9 cellular contexts compared by ENCODE assay signal in genomic region chr12:110100315-110100970, GRCh38. TPM values are rescaled to one million over a fixed set of nuclear protein-coding genes. Genes with fewer than 3 reads are reported as not detected.
DNase-seq lines count a peak whose midpoint lies in the region; ATAC-seq and TF ChIP-seq lines count a peak whose summit lies in the region.
"Had no signal": no experiment of that assay in that cellular context is flagged by ENCODE, and none has a peak within 500 bp of the region (broad histone marks: within the 10 kb centered on the region; RNA-seq: fewer than 3 reads in every experiment).

No MANE protein-coding gene starts in this region.

- no peak overlapping the region for H3K56ac ChIP-seq in mesendoderm (ENCODE audit: low read length)

- no peak overlapping the region for H3K27ac ChIP-seq in CD8-positive, alpha-beta T cell (ENCODE audit: low read depth, low read length)
- H3K27ac ChIP-seq in mesendoderm (ENCODE audit: low read depth, low read length): no peak overlapping the region

- no peaks in the 10 kb centered on the region for H3K36me3 ChIP-seq in CD8-positive, alpha-beta T cell (ENCODE audit: insufficient read depth, low read length)
- H3K36me3 ChIP-seq in mesendoderm (ENCODE audit: control insufficient read depth, insufficient read depth, low read length): no peaks in the 10 kb centered on the region

- H2BK5ac ChIP-seq in mesendoderm (ENCODE audit: low read length): no peak overlapping the region

- peaks cover 4% of the 10 kb centered on the region for H3K4me1 ChIP-seq in CD8-positive, alpha-beta T cell (ENCODE audit: insufficient read depth, low read length)
- H3K4me1 ChIP-seq in mesendoderm (ENCODE audit: control insufficient read depth, low read depth, low read length): no peaks in the 10 kb centered on the region

- H3K18ac ChIP-seq in mesendoderm (ENCODE audit: low read length): no peak overlapping the region

- H4K5ac ChIP-seq in mesendoderm (ENCODE audit: low read length): no peak overlapping the region

- no peaks in the 10 kb centered on the region for H3K36me3 Mint-ChIP-seq in CD8-positive, alpha-beta T cell
- H3K36me3 Mint-ChIP-seq: activated naive CD8-positive, alpha-beta T cell had no signal

- H3K79me2 ChIP-seq in mesendoderm (ENCODE audit: control insufficient read depth, insufficient read depth, low read length): no peaks in the 10 kb centered on the region

- peak; percentile 15 to 73 (median 49) for DNase-seq in CD8-positive, alpha-beta T cell
- DNase-seq in NCI-H82 treated with DMSO at 0.1 percent for 48 hours (lab: John Stamatoyannopoulos, UW; ENCODE audit: unreplicated experiment) (peak; percentile 74), mesendoderm (peak; percentile 83)
- DNase-seq in activated CD4-positive, alpha-beta T cell treated with anti-CD3 and anti-CD28 coated beads, Interleukin-2, amount 50 U/mL, for 48 hours: peak; percentile 59 to 71
- DNase-seq in effector CD8-positive, alpha-beta T cell (lab: John Stamatoyannopoulos, UW): peak; percentile 41
- DNase-seq in stimulated activated CD8-positive, alpha-beta memory T cell treated with anti-CD3 and anti-CD28 coated beads, Interleukin-4, amount 100 ng/mL, for 24 hours (ENCODE audit: low read depth): peak; percentile 33

- POLR2A ChIA-PET in CD8-positive, alpha-beta T cell (lab: Charles Lee): no interaction called here

- WGBS in mesendoderm (ENCODE audit: extremely low coverage, insufficient coverage, low lambda C conversion rate): no CpG with 5 or more reads among the region's 8 CpGs

- H3K4me2 ChIP-seq in mesendoderm (ENCODE audit: low read length): no peak overlapping the region

- peak overlapping the region; percentile 24 for H3K27ac Mint-ChIP-seq in CD8-positive, alpha-beta T cell
- H3K27ac Mint-ChIP-seq: activated naive CD8-positive, alpha-beta T cell had no signal

- H3K9me3 ChIP-seq in CD8-positive, alpha-beta T cell (ENCODE audit: low read length): no peaks in the 10 kb centered on the region

- no peak overlapping the region for H3K4me3 Mint-ChIP-seq in CD8-positive, alpha-beta T cell
- H3K4me3 Mint-ChIP-seq: activated naive CD8-positive, alpha-beta T cell had no signal

- H3K79me1 ChIP-seq in mesendoderm (ENCODE audit: low read length): no peaks in the 10 kb centered on the region

- TF ChIP-seq CTCF in CD8-positive, alpha-beta T cell (IDR thresholded peaks at IDR 0.05): peak; percentile 99

- peak; percentile 85 for ATAC-seq in CD8-positive, alpha-beta T cell
- ATAC-seq in GM19395 (IDR thresholded peaks at IDR 0.05; ENCODE audit: unreplicated experiment) (peak; percentile 86), HG03457 (IDR thresholded peaks at IDR 0.05; ENCODE audit: unreplicated experiment) (peak; percentile 80)

- peaks cover 7% of the 10 kb centered on the region for H3K4me1 Mint-ChIP-seq in CD8-positive, alpha-beta T cell (ENCODE audit: low read depth)

- H3K4ac ChIP-seq in mesendoderm (ENCODE audit: low read depth, low read length): no peak overlapping the region

- CTCF ChIA-PET in CD8-positive, alpha-beta T cell (lab: Charles Lee): interaction anchor here (0.5 to 5.1 kb wide), 27 partner anchors 9 to 353 kb away, joined by 3 to 36 read pairs (median 3); partner anchors contain the start of genes ARPC3 and ATP2A2

- no peaks in the 10 kb centered on the region for H3K27me3 ChIP-seq in CD8-positive, alpha-beta T cell (ENCODE audit: insufficient read depth, low read length)
- no peaks in the 10 kb centered on the region for H3K27me3 ChIP-seq in mesendoderm (ENCODE audit: insufficient read depth, low read length, poor library complexity)

- H4K8ac ChIP-seq in mesendoderm (ENCODE audit: low read depth, low read length): no peak overlapping the region

- H3K27me3 Mint-ChIP-seq in CD8-positive, alpha-beta T cell (ENCODE audit: low read depth): no peaks in the 10 kb centered on the region
- H3K27me3 Mint-ChIP-seq: activated naive CD8-positive, alpha-beta T cell had no signal

- no peaks in the 10 kb centered on the region for H3K9me3 Mint-ChIP-seq in CD8-positive, alpha-beta T cell

- no peak overlapping the region for H2BK15ac ChIP-seq in mesendoderm (replicated peaks; ENCODE audit: low read depth)

- intact Hi-C loops in CD8-positive, alpha-beta T cell (cut with DNase I, micrococcal nuclease): loop anchor here (1.0 to 5.0 kb wide), 6 partner anchors 145 to 788 kb away; no protein-coding TSS in a partner anchor

- H3K23ac ChIP-seq in mesendoderm (ENCODE audit: low read length): no peak overlapping the region

- no peak overlapping the region for H3K4me3 ChIP-seq in CD8-positive, alpha-beta T cell (ENCODE audit: low read depth, low read length)
- H3K4me3 ChIP-seq in mesendoderm (ENCODE audit: low read length): no peak overlapping the region

- no peak overlapping the region for H2BK120ac ChIP-seq in mesendoderm (ENCODE audit: low read depth, low read length)

- H2AK5ac ChIP-seq in mesendoderm (ENCODE audit: low read length): no peak overlapping the region

- H3K9ac ChIP-seq in mesendoderm (ENCODE audit: low read length): no peak overlapping the region

RNA-seq across cellular contexts. Expression of gene IFT81, which starts 23.7 kb away (rescaled TPM):
- under 1 TPM; 0.25 to 0.43 TPM for total RNA-seq in CD8-positive, alpha-beta T cell
- 7.0 TPM for polyA plus RNA-seq in mesendoderm (2013, experiment 1 of 2)
- 6.3 TPM for polyA plus RNA-seq in mesendoderm (2013, experiment 2 of 2)

RNA-seq across cellular contexts. Expression of gene C12orf76, which starts 52.1 kb away (rescaled TPM):
- total RNA-seq in CD8-positive, alpha-beta T cell: 1 to 10 TPM; 8.7 to 9.6 TPM
- polyA plus RNA-seq in mesendoderm (2013, experiment 1 of 2): 5.0 TPM
- polyA plus RNA-seq in mesendoderm (2013, experiment 2 of 2): 5.4 TPM

Comparison
In these comparisons a context has a peak if more than half of its experiments do, and no peak if none do; other contexts are left out.
1. DNase-seq: peak in every context shown above with its lines; median percentile 83 in mesendoderm; 74 in NCI-H82 treated with DMSO at 0.1 percent for 48 hours; 65 in activated CD4-positive, alpha-beta T cell treated with anti-CD3 and anti-CD28 coated beads, Interleukin-2, amount 50 U/mL, for 48 hours; 49 in CD8-positive, alpha-beta T cell; 41 in effector CD8-positive, alpha-beta T cell; 33 in stimulated activated CD8-positive, alpha-beta memory T cell treated with anti-CD3 and anti-CD28 coated beads, Interleukin-4, amount 100 ng/mL, for 24 hours.